In genomic region chr22:26542831-26543230, GRCh38 we compare ENCODE assay signal across 16 cellular contexts. TPM values are rescaled to one million over a fixed set of nuclear protein-coding genes. Genes with fewer than 3 reads are reported as not detected.
DNase-seq lines count a peak whose midpoint lies in the region; ATAC-seq and TF ChIP-seq lines count a peak whose summit lies in the region.
"Had no signal": no experiment of that assay in that cellular context is flagged by ENCODE, and none has a peak within 500 bp of the region (broad histone marks: within the 10 kb centered on the region; RNA-seq: fewer than 3 reads in every experiment).

No MANE protein-coding gene starts in this region.

- no peaks in the 10 kb centered on the region for H3K27me3 ChIP-seq in DOHH2 (ENCODE audit: control insufficient read depth, low read length)
- H3K27me3 ChIP-seq: cardiac muscle cell, Peyer's patch had no signal

- peak overlapping the region; percentile 15 for H3K4me3 Mint-ChIP-seq in activated T-helper 1 cell treated with anti-CD3 and anti-CD28 coated beads, Interleukin-12 subunit alpha, Interleukin-12 subunit beta, Interleukin-2, Interleukin-4 antibody, amounts not matched to agents 30 ng/mL and 10 ng/mL and 1 ng/mL, durations not matched to agents 14 hours and 24 hours and 36 hours
- H3K4me3 Mint-ChIP-seq in neural crest cell (no peak overlapping the region), WTC11 (no peak overlapping the region)
- H3K4me3 Mint-ChIP-seq: mesothelial cell of epicardium had no signal

- H3K36me3 Mint-ChIP-seq in activated T-helper 1 cell treated with anti-CD3 and anti-CD28 coated beads, Interleukin-12 subunit alpha, Interleukin-12 subunit beta, Interleukin-2, Interleukin-4 antibody, amounts not matched to agents 30 ng/mL and 10 ng/mL and 1 ng/mL, durations not matched to agents 14 hours and 24 hours and 36 hours (ENCODE audit: low read depth), result peaks cover 42% of the 10 kb centered on the region
- H3K36me3 Mint-ChIP-seq in neural crest cell (ENCODE audit: low read depth), result no peaks in the 10 kb centered on the region
- peaks cover 32% of the 10 kb centered on the region for H3K36me3 Mint-ChIP-seq in WTC11

- no peaks in the 10 kb centered on the region for H3K9me2 ChIP-seq in DOHH2 (replicated peaks; ENCODE audit: control insufficient read depth, low read length)

- intact Hi-C loops in activated T-helper 1 cell treated with anti-CD3 and anti-CD28 coated beads, Interleukin-12 subunit alpha, Interleukin-12 subunit beta, Interleukin-2, Interleukin-4 antibody, amounts not matched to agents 30 ng/mL and 10 ng/mL and 1 ng/mL, durations not matched to agents 14 hours and 24 hours and 36 hours (cut with micrococcal nuclease), result no loop called here

- H3K4me1 Mint-ChIP-seq in activated T-helper 1 cell treated with anti-CD3 and anti-CD28 coated beads, Interleukin-12 subunit alpha, Interleukin-12 subunit beta, Interleukin-2, Interleukin-4 antibody, amounts not matched to agents 30 ng/mL and 10 ng/mL and 1 ng/mL, durations not matched to agents 14 hours and 24 hours and 36 hours (ENCODE audit: low read depth), result peaks cover 48% of the 10 kb centered on the region
- no peaks in the 10 kb centered on the region for H3K4me1 Mint-ChIP-seq in neural crest cell
- H3K4me1 Mint-ChIP-seq in WTC11, result peaks cover 1% of the 10 kb centered on the region; the same call in 1 of the 2 replicates
- H3K4me1 Mint-ChIP-seq: mesothelial cell of epicardium had no signal

- peaks cover 99% of the 10 kb centered on the region for H3K4me1 ChIP-seq in DOHH2 (ENCODE audit: control insufficient read depth, low read length)

- peak overlapping the region; percentile 75 for H3K27ac ChIP-seq in DOHH2 (ENCODE audit: low read depth, low read length)
- H3K27ac ChIP-seq: cardiac muscle cell, thoracic aorta had no signal

- DNase-seq in LHCN-M2 (ENCODE audit: low read depth) (peak; percentile 32), neural crest cell (ENCODE audit: low read depth, low spot score) (no peak), NCI-H146 treated with DMSO at 0.1 percent for 48 hours (lab: John Stamatoyannopoulos, UW; ENCODE audit: unreplicated experiment) (no peak), WTC11 (ENCODE audit: low spot score) (no peak)
- peak; percentile 16 for DNase-seq in activated T-helper 1 cell treated with anti-CD3 and anti-CD28 coated beads, Interleukin-12 subunit alpha, Interleukin-12 subunit beta, Interleukin-2, Interleukin-4 antibody, amounts not matched to agents 30 ng/mL and 10 ng/mL and 1 ng/mL, durations not matched to agents 14 hours and 24 hours and 36 hours (ENCODE audit: low spot score)
- DNase-seq: Calu3, IMR-90, NCI-H2171, T1000 had no signal

- peaks cover 96% of the 10 kb centered on the region for H3K36me3 ChIP-seq in DOHH2 (ENCODE audit: control insufficient read depth, low read length)

- H3F3A ChIP-seq in DOHH2 (ENCODE audit: control insufficient read depth, insufficient read depth), result peaks cover 8% of the 10 kb centered on the region; the same call in 1 of the 2 replicates

- peak overlapping the region; percentile 87 for H3K27ac Mint-ChIP-seq in activated T-helper 1 cell treated with anti-CD3 and anti-CD28 coated beads, Interleukin-12 subunit alpha, Interleukin-12 subunit beta, Interleukin-2, Interleukin-4 antibody, amounts not matched to agents 30 ng/mL and 10 ng/mL and 1 ng/mL, durations not matched to agents 14 hours and 24 hours and 36 hours
- H3K27ac Mint-ChIP-seq in neural crest cell (ENCODE audit: unreplicated experiment), result peak overlapping the region; percentile 86
- no peak overlapping the region; the same call in 1 of the 2 replicates for H3K27ac Mint-ChIP-seq in WTC11
- H3K27ac Mint-ChIP-seq: mesothelial cell of epicardium had no signal

- no peaks in the 10 kb centered on the region for H4K20me1 ChIP-seq in DOHH2 (ENCODE audit: control insufficient read depth, insufficient read depth, low read depth, low read length)

- ATAC-seq in HG02938 (IDR thresholded peaks at IDR 0.05; ENCODE audit: unreplicated experiment), result no peak
- ATAC-seq in WTC11, result no peak
- no peak for ATAC-seq in GM19467 (IDR thresholded peaks at IDR 0.05; ENCODE audit: unreplicated experiment)

- no peaks in the 10 kb centered on the region for H3K9me3 Mint-ChIP-seq in activated T-helper 1 cell treated with anti-CD3 and anti-CD28 coated beads, Interleukin-12 subunit alpha, Interleukin-12 subunit beta, Interleukin-2, Interleukin-4 antibody, amounts not matched to agents 30 ng/mL and 10 ng/mL and 1 ng/mL, durations not matched to agents 14 hours and 24 hours and 36 hours
- H3K9me3 Mint-ChIP-seq in neural crest cell (no peaks in the 10 kb centered on the region), WTC11 (no peaks in the 10 kb centered on the region)
- H3K9me3 Mint-ChIP-seq: mesothelial cell of epicardium had no signal

- peaks cover 99% of the 10 kb centered on the region for H3K79me2 ChIP-seq in DOHH2 (ENCODE audit: control insufficient read depth, low read length)

- TF ChIP-seq CTCF in DOHH2 (IDR thresholded peaks at IDR 0.05; ENCODE audit: low read depth, low read length, poor library complexity, severe bottlenecking) (no peak), neural crest cell (conservative IDR thresholded peaks at IDR 0.05) (no peak), WTC11 (IDR thresholded peaks at IDR 0.05) (no peak)

- H3K27me3 Mint-ChIP-seq in activated T-helper 1 cell treated with anti-CD3 and anti-CD28 coated beads, Interleukin-12 subunit alpha, Interleukin-12 subunit beta, Interleukin-2, Interleukin-4 antibody, amounts not matched to agents 30 ng/mL and 10 ng/mL and 1 ng/mL, durations not matched to agents 14 hours and 24 hours and 36 hours (ENCODE audit: insufficient read depth), result no peaks in the 10 kb centered on the region
- H3K27me3 Mint-ChIP-seq in neural crest cell (ENCODE audit: low read depth) (no peaks in the 10 kb centered on the region), WTC11 (ENCODE audit: low read depth) (no peaks in the 10 kb centered on the region; the same call in 1 of the 2 replicates)

- CTCF ChIA-PET in WTC11 (lab: Charles Lee), result no interaction called here

- no peaks in the 10 kb centered on the region for H3K9me3 ChIP-seq in DOHH2 (ENCODE audit: control insufficient read depth, insufficient read depth, low read length)
- H3K9me3 ChIP-seq: Peyer's patch, thoracic aorta had no signal

- peak overlapping the region; percentile 34 for H3K4me3 ChIP-seq in DOHH2 (ENCODE audit: low read length)
- H3K4me3 ChIP-seq: cardiac muscle cell, Peyer's patch, thoracic aorta had no signal

- POLR2A ChIA-PET in WTC11 (lab: Charles Lee), result interaction anchor here (0.9 kb wide), 1 partner anchor 25 kb away, joined by 3 read pairs; no protein-coding TSS in a partner anchor

- H3K4me2 ChIP-seq in DOHH2 (ENCODE audit: low read length), result peak overlapping the region; percentile 53

TF ChIP-seq in WTC11, 78 proteins besides CTCF, POLR2A, EP300 and RAD21 (continues in another document):
- TF ChIP-seq CBFB (CRISPR knock-in tag; IDR thresholded peaks at IDR 0.05; ENCODE audit: low read depth) (no peak), E2F1 (CRISPR knock-in tag; IDR thresholded peaks at IDR 0.05) (no peak), TEAD1 (CRISPR knock-in tag; IDR thresholded peaks at IDR 0.05) (no peak), USF2 (CRISPR knock-in tag; IDR thresholded peaks at IDR 0.05) (no peak), ESRRA (CRISPR knock-in tag; IDR thresholded peaks at IDR 0.05; ENCODE audit: borderline replicate concordance) (no peak)

RNA-seq across cellular contexts. Expression of gene TFIP11, which starts 30.6 kb away (rescaled TPM):
- total RNA-seq in LHCN-M2 (2014; rRNA removed) (28.3 and 28.5 TPM in 2 replicates), neural crest cell (33.6 and 34.3 TPM in 2 replicates), WTC11 (2021) (24.6 to 26.9 TPM (median 25.7 TPM) in 3 replicates)
- 24.6 TPM for polyA plus RNA-seq in LHCN-M2 (2012)
- 57.2 and 58.1 TPM in 2 replicates for total RNA-seq in activated T-helper 1 cell treated with anti-CD3 and anti-CD28 coated beads, Interleukin-12 subunit alpha, Interleukin-12 subunit beta, Interleukin-2, Interleukin-4 antibody, amounts not matched to agents 30 ng/mL and 10 ng/mL and 1 ng/mL, durations not matched to agents 14 hours and 24 hours and 36 hours

RNA-seq across cellular contexts. Expression of gene TPST2, which starts 47.1 kb away (rescaled TPM):
- total RNA-seq in LHCN-M2 (2014; rRNA removed) (20.1 and 30.0 TPM in 2 replicates), neural crest cell (10.7 and 11.8 TPM in 2 replicates), WTC11 (2021) (57.6 to 84.2 TPM (median 75.0 TPM) in 3 replicates)
- polyA plus RNA-seq in LHCN-M2 (2012), result 38.0 TPM
- 36.1 and 37.0 TPM in 2 replicates for total RNA-seq in activated T-helper 1 cell treated with anti-CD3 and anti-CD28 coated beads, Interleukin-12 subunit alpha, Interleukin-12 subunit beta, Interleukin-2, Interleukin-4 antibody, amounts not matched to agents 30 ng/mL and 10 ng/mL and 1 ng/mL, durations not matched to agents 14 hours and 24 hours and 36 hours

RNA-seq across cellular contexts. Expression of gene SRRD, which starts 59.2 kb away (rescaled TPM):
- 17.1 and 20.4 TPM in 2 replicates for total RNA-seq in LHCN-M2 (2014; rRNA removed)
- polyA plus RNA-seq in LHCN-M2 (2012), result 16.3 TPM
- 29.2 and 34.8 TPM in 2 replicates for total RNA-seq in activated T-helper 1 cell treated with anti-CD3 and anti-CD28 coated beads, Interleukin-12 subunit alpha, Interleukin-12 subunit beta, Interleukin-2, Interleukin-4 antibody, amounts not matched to agents 30 ng/mL and 10 ng/mL and 1 ng/mL, durations not matched to agents 14 hours and 24 hours and 36 hours
- 30.8 and 32.4 TPM in 2 replicates for total RNA-seq in neural crest cell
- 20.0 to 25.1 TPM (median 22.9 TPM) in 3 replicates for total RNA-seq in WTC11 (2021)

RNA-seq across cellular contexts. Expression of gene HPS4, which starts 59.2 kb away (rescaled TPM):
- total RNA-seq in LHCN-M2 (2014; rRNA removed) (24.3 and 42.3 TPM in 2 replicates), neural crest cell (48.5 and 50.9 TPM in 2 replicates), WTC11 (2021) (41.1 to 48.1 TPM (median 42.7 TPM) in 3 replicates)
- polyA plus RNA-seq in LHCN-M2 (2012), result 13.4 TPM
- total RNA-seq in activated T-helper 1 cell treated with anti-CD3 and anti-CD28 coated beads, Interleukin-12 subunit alpha, Interleukin-12 subunit beta, Interleukin-2, Interleukin-4 antibody, amounts not matched to agents 30 ng/mL and 10 ng/mL and 1 ng/mL, durations not matched to agents 14 hours and 24 hours and 36 hours, result 43.8 and 44.5 TPM in 2 replicates

Comparison
In these comparisons a context has a peak if more than half of its experiments do, and no peak if none do; other contexts are left out.
1. DNase-seq: peak in LHCN-M2 (single experiment) and activated T-helper 1 cell treated with anti-CD3 and anti-CD28 coated beads, Interleukin-12 subunit alpha, Interleukin-12 subunit beta, Interleukin-2, Interleukin-4 antibody, amounts not matched to agents 30 ng/mL and 10 ng/mL and 1 ng/mL, durations not matched to agents 14 hours and 24 hours and 36 hours (single experiment); none in neural crest cell (single experiment), NCI-H146 treated with DMSO at 0.1 percent for 48 hours (single experiment) and WTC11 (single experiment).